Comparison of ENCODE assay signal across 20 cellular contexts in the genomic region with DNA sequence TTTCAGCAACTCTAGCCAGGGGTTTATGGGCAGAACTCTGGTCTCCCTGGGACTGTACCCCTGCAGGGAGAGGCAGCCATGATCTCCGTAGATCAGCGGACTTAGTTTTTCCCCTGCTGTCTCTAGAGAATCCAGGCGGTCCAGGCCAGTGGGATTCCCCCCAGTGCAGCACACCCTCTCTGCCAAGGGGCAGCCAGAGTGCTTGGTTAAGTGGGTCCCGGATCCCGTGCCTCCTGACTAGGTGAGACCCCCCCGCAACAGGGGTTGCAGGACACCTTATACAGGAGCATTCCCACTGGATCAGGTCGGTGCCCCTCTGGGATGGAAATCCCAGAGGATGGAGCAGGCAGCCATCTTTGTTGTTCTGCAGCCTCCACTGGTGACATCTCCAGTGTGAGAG. TPM values are rescaled to one million over a fixed set of nuclear protein-coding genes. Genes with fewer than 3 reads are reported as not detected.
DNase-seq lines count a peak whose midpoint lies in the region; ATAC-seq and TF ChIP-seq lines count a peak whose summit lies in the region.
"Had no signal": no experiment of that assay in that cellular context is flagged by ENCODE, and none has a peak within 500 bp of the region (broad histone marks: within the 10 kb centered on the region; RNA-seq: fewer than 3 reads in every experiment).

No MANE protein-coding gene starts in this region.

- H3K36me3 Mint-ChIP-seq in WTC11, result peaks cover 36% of the 10 kb centered on the region
- H3K36me3 Mint-ChIP-seq in neural crest cell (ENCODE audit: low read depth), result peaks cover 23% of the 10 kb centered on the region
- peaks cover 15% of the 10 kb centered on the region for H3K36me3 Mint-ChIP-seq in type B pancreatic cell

- H3K27me3 Mint-ChIP-seq in WTC11 (ENCODE audit: low read depth) (no peaks in the 10 kb centered on the region), neural crest cell (ENCODE audit: low read depth) (no peaks in the 10 kb centered on the region), type B pancreatic cell (no peaks in the 10 kb centered on the region)
- H3K27me3 Mint-ChIP-seq: CD8-positive, alpha-beta memory T cell; IgD-negative memory B cell had no signal

- H3K4me1 Mint-ChIP-seq in WTC11, result peaks cover 18% of the 10 kb centered on the region
- no peaks in the 10 kb centered on the region for H3K4me1 Mint-ChIP-seq in neural crest cell
- peaks cover 15% of the 10 kb centered on the region for H3K4me1 Mint-ChIP-seq in type B pancreatic cell (ENCODE audit: unreplicated experiment)

- H3K27ac Mint-ChIP-seq in WTC11 (no peak overlapping the region), neural crest cell (ENCODE audit: unreplicated experiment) (peak overlapping the region; percentile 52), type B pancreatic cell (peak overlapping the region; percentile 59)
- H3K27ac Mint-ChIP-seq: CD4-positive, CD25-positive, alpha-beta regulatory T cell; CD8-positive, alpha-beta memory T cell; GM23338; IgD-negative memory B cell had no signal

- TF ChIP-seq CTCF in WTC11 (IDR thresholded peaks at IDR 0.05) (no peak), neural crest cell (conservative IDR thresholded peaks at IDR 0.05) (no peak), type B pancreatic cell (conservative IDR thresholded peaks at IDR 0.05) (no peak)

- DNase-seq in WTC11 (ENCODE audit: low spot score) (no peak), neural crest cell (ENCODE audit: low read depth, low spot score) (no peak), type B pancreatic cell (ENCODE audit: extremely low spot score, unreplicated experiment) (no peak), NCI-H2227 (lab: John Stamatoyannopoulos, UW; ENCODE audit: unreplicated experiment) (no peak), anterior cingulate cortex (lab: John Stamatoyannopoulos, UW) (no peak)
- DNase-seq: ACHN; BE2C; C1 segment of cervical spinal cord; CD4-positive, CD25-positive, alpha-beta regulatory T cell; CD8-positive, alpha-beta memory T cell; COR-L47; DMS 273 treated with DMSO at 0.1 percent for 48 hours; DND-41; EL; H7 had no signal

- no peak for ATAC-seq in WTC11
- no peak for ATAC-seq in GM19467 (IDR thresholded peaks at IDR 0.05; ENCODE audit: unreplicated experiment)
- ATAC-seq: GM12878, HepG2 had no signal

- H3K9me3 Mint-ChIP-seq in WTC11, result peaks cover 41% of the 10 kb centered on the region
- peaks cover 25% of the 10 kb centered on the region for H3K9me3 Mint-ChIP-seq in neural crest cell
- peaks cover 6% of the 10 kb centered on the region for H3K9me3 Mint-ChIP-seq in type B pancreatic cell

- CTCF ChIA-PET in WTC11 (lab: Charles Lee), result no interaction called here

- H3K4me3 Mint-ChIP-seq in WTC11 (peak overlapping the region; percentile 24; the same call in 1 of the 2 replicates), neural crest cell (no peak overlapping the region), type B pancreatic cell (no peak overlapping the region)
- H3K4me3 Mint-ChIP-seq: CD4-positive, CD25-positive, alpha-beta regulatory T cell; IgD-negative memory B cell had no signal

- POLR2A ChIA-PET in WTC11 (lab: Charles Lee), result no interaction called here

TF ChIP-seq in WTC11, 78 proteins besides CTCF, POLR2A, EP300 and RAD21:
- TF ChIP-seq GABPB1 (CRISPR knock-in tag; IDR thresholded peaks at IDR 0.05), result no peak
- TF ChIP-seq ZNF263 (CRISPR knock-in tag; IDR thresholded peaks at IDR 0.05; ENCODE audit: low read depth), result no peak
- TF ChIP-seq ZNF416 (CRISPR knock-in tag; IDR thresholded peaks at IDR 0.05), result no peak
- TF ChIP-seq, protein P1, sequence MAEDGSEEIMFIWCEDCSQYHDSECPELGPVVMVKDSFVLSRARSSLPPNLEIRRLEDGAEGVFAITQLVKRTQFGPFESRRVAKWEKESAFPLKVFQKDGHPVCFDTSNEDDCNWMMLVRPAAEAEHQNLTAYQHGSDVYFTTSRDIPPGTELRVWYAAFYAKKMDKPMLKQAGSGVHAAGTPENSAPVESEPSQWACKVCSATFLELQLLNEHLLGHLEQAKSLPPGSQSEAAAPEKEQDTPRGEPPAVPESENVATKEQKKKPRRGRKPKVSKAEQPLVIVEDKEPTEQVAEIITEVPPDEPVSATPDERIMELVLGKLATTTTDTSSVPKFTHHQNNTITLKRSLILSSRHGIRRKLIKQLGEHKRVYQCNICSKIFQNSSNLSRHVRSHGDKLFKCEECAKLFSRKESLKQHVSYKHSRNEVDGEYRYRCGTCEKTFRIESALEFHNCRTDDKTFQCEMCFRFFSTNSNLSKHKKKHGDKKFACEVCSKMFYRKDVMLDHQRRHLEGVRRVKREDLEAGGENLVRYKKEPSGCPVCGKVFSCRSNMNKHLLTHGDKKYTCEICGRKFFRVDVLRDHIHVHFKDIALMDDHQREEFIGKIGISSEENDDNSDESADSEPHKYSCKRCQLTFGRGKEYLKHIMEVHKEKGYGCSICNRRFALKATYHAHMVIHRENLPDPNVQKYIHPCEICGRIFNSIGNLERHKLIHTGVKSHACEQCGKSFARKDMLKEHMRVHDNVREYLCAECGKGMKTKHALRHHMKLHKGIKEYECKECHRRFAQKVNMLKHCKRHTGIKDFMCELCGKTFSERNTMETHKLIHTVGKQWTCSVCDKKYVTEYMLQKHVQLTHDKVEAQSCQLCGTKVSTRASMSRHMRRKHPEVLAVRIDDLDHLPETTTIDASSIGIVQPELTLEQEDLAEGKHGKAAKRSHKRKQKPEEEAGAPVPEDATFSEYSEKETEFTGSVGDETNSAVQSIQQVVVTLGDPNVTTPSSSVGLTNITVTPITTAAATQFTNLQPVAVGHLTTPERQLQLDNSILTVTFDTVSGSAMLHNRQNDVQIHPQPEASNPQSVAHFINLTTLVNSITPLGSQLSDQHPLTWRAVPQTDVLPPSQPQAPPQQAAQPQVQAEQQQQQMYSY (CRISPR knock-in tag; IDR thresholded peaks at IDR 0.05), result no peak
- no peak for TF ChIP-seq NFYB (CRISPR knock-in tag; conservative IDR thresholded peaks at IDR 0.05; ENCODE audit: low read depth)
TF ChIP-seq in WTC11: peak in this region for 0.

RNA-seq across cellular contexts. Expression of a gene that starts 33.0 kb away (rescaled TPM):
- total RNA-seq in WTC11 (2021) (7.3 to 11.6 TPM (median 10.9 TPM) in 3 replicates), neural crest cell (6.8 and 9.1 TPM in 2 replicates), type B pancreatic cell (ENCODE audit: low replicate concordance) (5.9 and 11.8 TPM in 2 replicates)

RNA-seq across cellular contexts. Expression of a gene that starts 33.5 kb away (rescaled TPM):
- 255 to 268 TPM (median 259 TPM) in 3 replicates for total RNA-seq in WTC11 (2021)
- total RNA-seq in neural crest cell, result 145 and 155 TPM in 2 replicates
- total RNA-seq in type B pancreatic cell (ENCODE audit: low replicate concordance), result 164 and 177 TPM in 2 replicates
